In the genomic region with DNA sequence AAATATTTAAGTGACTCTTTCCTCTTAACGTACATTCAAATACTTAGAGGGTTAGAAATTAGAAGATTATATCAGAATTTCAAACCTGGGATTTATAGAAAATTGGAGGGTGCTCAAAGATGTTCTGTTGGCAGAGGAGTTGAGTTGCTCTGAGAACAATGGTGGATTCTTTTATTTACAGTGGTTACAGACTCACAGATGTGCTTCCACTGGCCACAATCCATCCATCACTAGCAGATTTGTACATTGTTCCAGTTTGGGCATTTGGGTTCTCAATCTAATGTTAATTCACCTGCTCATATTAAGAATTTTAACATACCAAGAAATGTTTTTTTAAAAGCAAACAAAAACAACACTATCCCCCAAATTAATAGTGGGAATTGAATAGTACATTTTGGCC, we compare ENCODE assay signal across 26 cellular contexts.
"Had no signal": no experiment of that assay in that cellular context is flagged by ENCODE, and none has a peak within 500 bp of the region (broad histone marks: within the 10 kb centered on the region; RNA-seq: fewer than 3 reads in every experiment).

No MANE protein-coding gene starts in this region.

- ATAC-seq: activated CD4-positive, alpha-beta T cell treated with anti-CD3 and anti-CD28 coated beads for 36 hours; esophagus mucosa; left cardiac atrium; left ventricle myocardium superior; naive thymus-derived CD4-positive, alpha-beta T cell; pancreas; psoas muscle; right cardiac atrium had no signal

- H3K27ac Mint-ChIP-seq: activated B cell treated with CpG ODN at 0.5 μM for 24 hours; activated CD4-positive, alpha-beta T cell treated with anti-CD3 and anti-CD28 coated beads for 36 hours; activated naive CD8-positive, alpha-beta T cell; brain; endodermal cell; naive thymus-derived CD4-positive, alpha-beta T cell; T-helper 2 cell treated with Interferon-gamma antibody and Interleukin-4, amounts not matched to agents 5 μg/mL and 100 μg/mL, for 36 hours; type B pancreatic cell had no signal

- H3K4me3 Mint-ChIP-seq: activated B cell treated with CpG ODN at 0.5 μM for 24 hours; activated CD4-positive, alpha-beta T cell treated with anti-CD3 and anti-CD28 coated beads for 36 hours; activated naive CD8-positive, alpha-beta T cell; brain; endodermal cell; naive thymus-derived CD4-positive, alpha-beta T cell; T-helper 2 cell treated with Interferon-gamma antibody and Interleukin-4, amounts not matched to agents 5 μg/mL and 100 μg/mL, for 36 hours; type B pancreatic cell had no signal

- H3K9me3 ChIP-seq: adrenal gland, ascending aorta, pancreas, psoas muscle, uterus had no signal

- DNase-seq: activated B cell treated with CpG ODN at 0.5 μM for 24 hours; activated CD4-positive, alpha-beta T cell treated with anti-CD3 and anti-CD28 coated beads for 36 hours; activated effector memory CD4-positive, alpha-beta T cell treated with Interleukin-2 at 50 U/mL for 16 hours; activated naive CD4-positive, alpha-beta T cell treated with Interleukin-2 at 50 U/mL for 16 hours; adrenal gland; cortex of kidney; endodermal cell; foreskin fibroblast; islet precursor cell; left cardiac atrium; left ventricle myocardium superior; naive thymus-derived CD4-positive, alpha-beta T cell; pancreas; psoas muscle; right cardiac atrium; stimulated activated CD4-positive, alpha-beta T cell treated with anti-CD3 and anti-CD28 coated beads, Interleukin-2, amount 100 ng/mL, for 48 hours; stimulated activated naive CD4-positive, alpha-beta T cell treated with Interleukin-2 at 50 U/mL for 16 hours; T-helper 1 cell; uterus had no signal

- H3K9me3 Mint-ChIP-seq: activated B cell treated with CpG ODN at 0.5 μM for 24 hours; T-helper 2 cell treated with Interferon-gamma antibody and Interleukin-4, amounts not matched to agents 5 μg/mL and 100 μg/mL, for 36 hours; type B pancreatic cell had no signal

- H3K36me3 Mint-ChIP-seq: activated naive CD8-positive, alpha-beta T cell; type B pancreatic cell had no signal

- H3K4me1 Mint-ChIP-seq: activated CD4-positive, alpha-beta T cell treated with anti-CD3 and anti-CD28 coated beads for 36 hours; brain; endodermal cell; naive thymus-derived CD4-positive, alpha-beta T cell had no signal

- H3K27ac ChIP-seq: adrenal gland, ascending aorta, cardiac muscle cell, pancreas, psoas muscle, uterus had no signal

- H3K27me3 ChIP-seq: adrenal gland, ascending aorta, cardiac muscle cell, pancreas, uterus had no signal

- H3K4me3 ChIP-seq: adrenal gland, ascending aorta, cardiac muscle cell, pancreas, psoas muscle, uterus had no signal

- H3K27me3 Mint-ChIP-seq: activated naive CD8-positive, alpha-beta T cell; type B pancreatic cell had no signal

- H3K36me3 ChIP-seq: adrenal gland, ascending aorta, cardiac muscle cell, pancreas, uterus had no signal

- H3K4me1 ChIP-seq: adrenal gland, ascending aorta, pancreas, psoas muscle, uterus had no signal
